18 cellular contexts compared by ENCODE assay signal in genomic region chr5:169004551-169004950, GRCh38.
DNase-seq lines count a peak whose midpoint lies in the region; ATAC-seq and TF ChIP-seq lines count a peak whose summit lies in the region.
"Had no signal": no experiment of that assay in that cellular context is flagged by ENCODE, and none has a peak within 500 bp of the region (broad histone marks: within the 10 kb centered on the region; RNA-seq: fewer than 3 reads in every experiment).

No MANE protein-coding gene starts in this region.

- TF ChIP-seq CTCF in HEK293 (tag by site-specific recombination; IDR thresholded peaks at IDR 0.05) (no peak), ascending aorta (IDR thresholded peaks at IDR 0.05) (no peak), hepatocyte (IDR thresholded peaks at IDR 0.05; ENCODE audit: poor library complexity) (no peak)

- H3K27me3 ChIP-seq in ascending aorta (no peaks in the 10 kb centered on the region), hepatocyte (no peaks in the 10 kb centered on the region), skeletal muscle tissue (ENCODE audit: control insufficient read depth in 3 of 3, insufficient read depth in 3 of 3, low read length in 3 of 3) (peaks cover 0 to under 1% (median 0%) of the 10 kb centered on the region in 3 donors)

- H4K20me1 ChIP-seq in hepatocyte (ENCODE audit: insufficient read depth, poor library complexity, severe bottlenecking), result no peaks in the 10 kb centered on the region

- POLR2A ChIA-PET in HEK293 (lab: Yijun Ruan, JAX), result interaction anchor here (0.8 kb wide), 1 partner anchor 9 kb away, joined by 4 read pairs; no protein-coding TSS in a partner anchor

- peak overlapping the region; percentile 14 for H3K4me2 ChIP-seq in hepatocyte

- H3K79me2 ChIP-seq in hepatocyte, result no peaks in the 10 kb centered on the region

- CTCF ChIA-PET in HEK293 (lab: Yijun Ruan, JAX), result interaction anchor here (0.6 to 1.7 kb wide), 9 partner anchors 12 to 1894 kb away, joined by 3 to 8 read pairs (median 4); partner anchors contain the start of gene SLIT3

- 58% methylated on average over 4 of the region's 4 CpGs for WGBS in hepatocyte (ENCODE audit: low lambda C conversion rate, missing lambda C conversion rate)

- H3K9me3 ChIP-seq in HEK293 (ENCODE audit: control insufficient read depth, insufficient read depth, low read depth, low read length) (no peaks in the 10 kb centered on the region), ascending aorta (no peaks in the 10 kb centered on the region), hepatocyte (ENCODE audit: low read depth) (no peaks in the 10 kb centered on the region), skeletal muscle tissue (ENCODE audit: control insufficient read depth in 3 of 3, low read length in 3 of 3) (no peaks in the 10 kb centered on the region)

- ATAC-seq in HG02870 (IDR thresholded peaks at IDR 0.05; ENCODE audit: unreplicated experiment) (no peak), HG02798 (IDR thresholded peaks at IDR 0.05; ENCODE audit: poor library complexity, unreplicated experiment) (no peak)

- H3K4me3 ChIP-seq in HEK293 (ENCODE audit: low read depth, low read length) (no peak overlapping the region), ascending aorta (no peak overlapping the region), hepatocyte (no peak overlapping the region), skeletal muscle tissue (ENCODE audit: low read length in 3 of 3) (no peak overlapping the region)

- intact Hi-C loops in ascending aorta (cut with DNase I), result loop anchor here (5.0 kb wide), 1 partner anchor 193 kb away; no protein-coding TSS in a partner anchor

- H3K9me2 ChIP-seq in hepatocyte (replicated peaks; ENCODE audit: insufficient read depth), result no peaks in the 10 kb centered on the region

- no peaks in the 10 kb centered on the region for H3K36me3 ChIP-seq in HEK293 (ENCODE audit: control insufficient read depth in 2 of 2, insufficient read depth in 1 of 2, low read length in 2 of 2)
- no peaks in the 10 kb centered on the region for H3K36me3 ChIP-seq in ascending aorta
- H3K36me3 ChIP-seq in hepatocyte (replicated peaks; ENCODE audit: insufficient read depth, low read depth), result no peaks in the 10 kb centered on the region
- H3K36me3 ChIP-seq in skeletal muscle tissue (ENCODE audit: control insufficient read depth in 3 of 3, insufficient read depth in 3 of 3, low read length in 3 of 3), result no peaks in the 10 kb centered on the region

- H2AFZ ChIP-seq in hepatocyte, result no peak overlapping the region

- peaks cover 3% of the 10 kb centered on the region for H3K4me1 ChIP-seq in HEK293 (ENCODE audit: control insufficient read depth, insufficient read depth, low read length)
- peaks cover 0 to 6% of the 10 kb centered on the region in 2 donors for H3K4me1 ChIP-seq in ascending aorta
- H3K4me1 ChIP-seq in hepatocyte (ENCODE audit: insufficient read depth), result peaks cover 31% of the 10 kb centered on the region
- peaks cover 2 to 7% (median 3%) of the 10 kb centered on the region in 3 donors for H3K4me1 ChIP-seq in skeletal muscle tissue (ENCODE audit: control insufficient read depth in 3 of 3, insufficient read depth in 3 of 3, low read length in 3 of 3)

- H3K9ac ChIP-seq in skeletal muscle tissue (ENCODE audit: low read depth in 1 of 3, low read length in 3 of 3), result no peak overlapping the region

- DNase-seq in ascending aorta (ENCODE audit: low spot score in 2 of 2), result no peak
- no peak for DNase-seq in hepatocyte (ENCODE audit: low spot score)
- DNase-seq in stimulated activated naive CD4-positive, alpha-beta T cell treated with Interleukin-2 at 50 U/mL for 16 hours (lab: John Stamatoyannopoulos, UW), result no peak
- DNase-seq in activated naive CD4-positive, alpha-beta T cell (lab: John Stamatoyannopoulos, UW), result no peak
- DNase-seq: activated CD4-positive, alpha-beta T cell treated with anti-CD3 and anti-CD28 coated beads for 48 hours; activated CD8-positive, alpha-beta memory T cell treated with anti-CD3 and anti-CD28 coated beads, Interleukin-2, amount 50 U/mL, for 4 hours; effector CD8-positive, alpha-beta T cell; GDM1; NCI-H1417 treated with DMSO at 0.1 percent for 48 hours; NCI-H2171 treated with DMSO at 0.1 percent for 48 hours; NCI-H748 treated with DMSO at 0.1 percent for 48 hours; occipital lobe; Right ventricle myocardium superior; T-helper 1 cell had no signal

- H3K27ac ChIP-seq in HEK293 (ENCODE audit: extremely low read depth, low read depth, low read length) (no peak overlapping the region), ascending aorta (peak overlapping the region; percentile 0 to 22), hepatocyte (peak overlapping the region; percentile 52), skeletal muscle tissue (ENCODE audit: low read depth, low read length) (peak overlapping the region; percentile 12)

TF ChIP-seq in HEK293, 187 proteins besides CTCF, POLR2A, EP300 and RAD21:
- TF ChIP-seq HOXC10 (CRISPR knock-in tag; IDR thresholded peaks at IDR 0.05) (no peak), ZNF146 (tag by site-specific recombination; IDR thresholded peaks at IDR 0.05) (no peak), ZNF449 (tag by site-specific recombination; IDR thresholded peaks at IDR 0.05) (no peak), ZNF629 (tag by site-specific recombination; IDR thresholded peaks at IDR 0.05) (peak; percentile 56), BCL11B (tag by site-specific recombination; IDR thresholded peaks at IDR 0.05; ENCODE audit: low read depth) (no peak), TRIM28 (IDR thresholded peaks at IDR 0.05; ENCODE audit: borderline replicate concordance, low read length) (0 out of 2 replicates have a peak, but pooled peaks have one; percentile 48), ATF2 (tag by site-specific recombination; IDR thresholded peaks at IDR 0.05; ENCODE audit: low read depth) (peak; percentile 70; the same call in 1 of the 2 replicates), ZNF335 (tag by site-specific recombination; conservative IDR thresholded peaks at IDR 0.05) (peak; percentile 29), ZEB2 (tag by site-specific recombination; IDR thresholded peaks at IDR 0.05) (peak; percentile 41; the same call in 1 of the 2 replicates)
